In the genomic region with DNA sequence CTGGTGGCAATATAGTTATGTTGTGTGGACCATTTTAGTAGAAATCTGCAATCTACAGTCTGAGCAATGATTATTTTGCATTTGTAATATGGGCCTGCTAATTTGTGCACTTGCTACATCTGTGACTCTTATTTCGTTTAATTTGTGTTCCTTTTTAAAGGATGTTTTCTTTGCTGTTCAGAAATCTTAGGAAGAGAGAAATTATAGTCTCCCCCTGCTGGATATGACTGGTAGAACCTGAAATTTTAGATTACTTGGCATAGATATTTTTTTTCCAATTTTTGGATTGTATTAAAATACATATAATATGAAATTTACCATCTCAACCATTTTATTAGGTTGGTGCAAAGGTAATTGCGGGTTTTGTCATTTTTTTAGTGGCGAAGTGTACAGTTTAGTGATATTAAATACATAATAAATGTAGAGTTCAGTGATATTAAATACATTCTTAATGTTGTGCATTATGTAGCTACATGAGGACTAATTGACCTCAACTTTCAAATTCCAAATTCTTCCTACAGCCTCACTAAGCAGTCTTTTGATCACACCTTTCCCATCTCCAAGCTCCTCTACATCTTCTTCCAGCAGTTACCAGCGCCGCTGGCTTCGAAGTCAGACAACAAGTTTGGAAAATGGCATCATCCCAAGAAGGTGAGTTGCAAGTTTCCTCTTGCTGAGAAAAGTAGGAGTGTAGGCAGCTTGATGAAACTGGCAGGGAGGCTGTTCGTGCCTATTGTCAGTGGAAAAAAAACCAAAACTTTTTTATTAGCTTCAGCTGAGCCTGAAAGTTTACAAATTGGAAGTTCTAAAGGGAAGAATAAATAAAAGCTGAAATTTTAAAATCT, we compare ENCODE assay signal across 8 cellular contexts.
DNase-seq lines count a peak whose midpoint lies in the region; ATAC-seq and TF ChIP-seq lines count a peak whose summit lies in the region.

No MANE protein-coding gene starts in this region.

- H3K4me1 ChIP-seq in fibroblast of lung (ENCODE audit: control insufficient read depth, extremely low read depth, insufficient read depth, low read length) = no peaks in the 10 kb centered on the region

- no peak overlapping the region for H3K27ac ChIP-seq in fibroblast of lung (ENCODE audit: insufficient read depth, low read length)

- H3K4me2 ChIP-seq in fibroblast of lung (ENCODE audit: extremely low read depth, insufficient read depth, low read length) = no peak overlapping the region

- no peak overlapping the region for H3K4me3 ChIP-seq in fibroblast of lung (replicated peaks in 1 of 4; ENCODE audit: control extremely low read depth in 1 of 4, insufficient read depth in 1 of 4, low read depth in 3 of 4, low read length in 4 of 4)

- peaks cover 2% of the 10 kb centered on the region for H3K36me3 ChIP-seq in fibroblast of lung (ENCODE audit: control insufficient read depth, insufficient read depth, low read length)

- no peaks in the 10 kb centered on the region for H4K20me1 ChIP-seq in fibroblast of lung (ENCODE audit: control insufficient read depth, extremely low read depth, insufficient read depth, low read length)

- no peak overlapping the region for H2AFZ ChIP-seq in fibroblast of lung (ENCODE audit: low read length)

- ATAC-seq in GM21423 (IDR thresholded peaks at IDR 0.05; ENCODE audit: unreplicated experiment) (peak; percentile 46), HG03520 (IDR thresholded peaks at IDR 0.05; ENCODE audit: unreplicated experiment) (no peak), HG02885 (IDR thresholded peaks at IDR 0.05; ENCODE audit: poor library complexity, unreplicated experiment) (no peak)

- no peak overlapping the region for H3K9ac ChIP-seq in fibroblast of lung (ENCODE audit: insufficient read depth, low read length)

- peak; percentile 10 to 56 for TF ChIP-seq CTCF in fibroblast of lung (conservative IDR thresholded peaks at IDR 0.05 in 1 of 2, IDR thresholded peaks at IDR 0.05 in 1 of 2; ENCODE audit: low read depth in 1 of 2, low read length in 2 of 2)

- no peaks in the 10 kb centered on the region for H3K9me3 ChIP-seq in fibroblast of lung (ENCODE audit: control insufficient read depth, insufficient read depth, low read depth, low read length)

- peak; percentile 42 for DNase-seq in AG20443 (ENCODE audit: low spot score)
- DNase-seq in RPMI7951 (ENCODE audit: low read depth) = peak; percentile 15
- peak in 1 of 2 donors; percentile 64 for DNase-seq in fibroblast of lung (ENCODE audit: low read depth in 2 of 2)
- peak; percentile 50 for DNase-seq in renal cortical epithelial cell (ENCODE audit: low read depth)
- DNase-seq in NCI-H1092 treated with DMSO at 0.1 percent for 48 hours (lab: John Stamatoyannopoulos, UW) = no peak

- no peaks in the 10 kb centered on the region for H3K79me2 ChIP-seq in fibroblast of lung (ENCODE audit: control insufficient read depth, insufficient read depth, low read length)

- no peaks in the 10 kb centered on the region for H3K27me3 ChIP-seq in fibroblast of lung (ENCODE audit: control insufficient read depth, insufficient read depth, low read length)
